21 cellular contexts compared by ENCODE assay signal in genomic region chr5:128060644-128061388, GRCh38. TPM values are rescaled to one million over a fixed set of nuclear protein-coding genes. Genes with fewer than 3 reads are reported as not detected.
DNase-seq lines count a peak whose midpoint lies in the region; ATAC-seq, FAIRE-seq and TF ChIP-seq lines count a peak whose summit lies in the region.
"Had no signal": no experiment of that assay in that cellular context is flagged by ENCODE, and none has a peak within 500 bp of the region (broad histone marks: within the 10 kb centered on the region; RNA-seq: fewer than 3 reads in every experiment).

No MANE protein-coding gene starts in this region.

- no peak overlapping the region for H3K4me2 ChIP-seq in K562 (ENCODE audit: insufficient read depth, low read length)
- H3K4me2 ChIP-seq: GM23338 had no signal

- H3K9me3 ChIP-seq in K562 (replicated peaks; ENCODE audit: control insufficient read depth, insufficient read depth, low read depth, low read length) (no peaks in the 10 kb centered on the region), T-helper 17 cell (ENCODE audit: control insufficient read depth, low read length, poor library complexity, severe bottlenecking) (no peaks in the 10 kb centered on the region)
- H3K9me3 ChIP-seq: BE2C had no signal

- TF ChIP-seq EP300 in K562 (IDR thresholded peaks at IDR 0.05; ENCODE audit: low read length): no peak

- POLR2A ChIA-PET in K562 (lab: Yijun Ruan, JAX): no interaction called here

- CTCF ChIA-PET in K562 (lab: Yijun Ruan, JAX; ENCODE audit: low intra/inter-chr PET ratio): no interaction called here

- TF ChIP-seq RAD21 in K562 (CRISPR knock-in tag; conservative IDR thresholded peaks at IDR 0.05 in 1 of 2, IDR thresholded peaks at IDR 0.05 in 1 of 2): no peak

- peak overlapping the region; percentile 28 to 59 for H3K27ac Mint-ChIP-seq in stimulated activated naive CD8-positive, alpha-beta T cell treated with anti-CD3 and anti-CD28 coated beads, Interleukin-15, amount 100 ng/mL, for 72 hours
- H3K27ac Mint-ChIP-seq in T-helper 17 cell: no peak overlapping the region
- H3K27ac Mint-ChIP-seq: CD4-positive, CD25-positive, alpha-beta regulatory T cell; CD8-positive, alpha-beta memory T cell; GM23338 had no signal

- H3K9me1 ChIP-seq in K562 (ENCODE audit: control insufficient read depth, insufficient read depth, low read length): no peaks in the 10 kb centered on the region

- no peak for TF ChIP-seq CTCF in K562 (IDR thresholded peaks at IDR 0.05 in 2 of 3, conservative IDR thresholded peaks at IDR 0.05 in 1 of 3; ENCODE audit: insufficient read depth in 2 of 3, low read depth in 1 of 3, low read length in 3 of 3)

- no peak overlapping the region for H3K9ac ChIP-seq in K562 (ENCODE audit: insufficient read depth in 1 of 2, low read depth in 2 of 2, low read length in 2 of 2)

- H3K36me3 ChIP-seq in K562 (ENCODE audit: control insufficient read depth, insufficient read depth, low read length) (0 out of 3 replicates have a peak, but pooled peaks cover 2% of the 10 kb centered on the region), urinary bladder (ENCODE audit: insufficient read depth) (no peaks in the 10 kb centered on the region)
- H3K36me3 ChIP-seq: BE2C had no signal

- peaks cover 9% of the 10 kb centered on the region for H3K36me3 Mint-ChIP-seq in T-helper 17 cell (ENCODE audit: low read depth)

- intact Hi-C loops in K562 (cut with micrococcal nuclease): no loop called here
- intact Hi-C loops in left colon (cut with DNase I, micrococcal nuclease): no loop called here

- H3K4me3 ChIP-seq in K562 (no peak overlapping the region), urinary bladder (ENCODE audit: low read depth, low read length) (no peak overlapping the region)
- H3K4me3 ChIP-seq: GM23338 had no signal

- BruUV-seq in K562 (replicated peaks; lab: Mats Ljungman, UMichigan): no TSS peak

- H3K4me1 Mint-ChIP-seq in stimulated activated naive CD8-positive, alpha-beta T cell treated with anti-CD3 and anti-CD28 coated beads, Interleukin-15, amount 100 ng/mL, for 72 hours: no peaks in the 10 kb centered on the region
- H3K4me1 Mint-ChIP-seq in T-helper 17 cell: peaks cover 10% of the 10 kb centered on the region
- H3K4me1 Mint-ChIP-seq: GM23338 had no signal

- H3K4me1 ChIP-seq in K562 (replicated peaks in 1 of 2; ENCODE audit: control insufficient read depth in 2 of 2, insufficient read depth in 2 of 2, low read length in 2 of 2) (no peaks in the 10 kb centered on the region), urinary bladder (ENCODE audit: insufficient read depth) (no peaks in the 10 kb centered on the region)
- H3K4me1 ChIP-seq: BE2C had no signal

- no peaks in the 10 kb centered on the region for H3K9me3 Mint-ChIP-seq in stimulated activated naive CD8-positive, alpha-beta T cell treated with anti-CD3 and anti-CD28 coated beads, Interleukin-15, amount 100 ng/mL, for 72 hours
- H3K9me3 Mint-ChIP-seq: CD8-positive, alpha-beta memory T cell; GM23338 had no signal

- no peaks in the 10 kb centered on the region for H4K20me1 ChIP-seq in K562 (replicated peaks; ENCODE audit: control insufficient read depth, insufficient read depth, low read length)

- DNase-seq in stimulated activated naive CD8-positive, alpha-beta T cell treated with anti-CD3 and anti-CD28 coated beads, Interleukin-15, amount 100 ng/mL, for 72 hours: no peak
- no peak for DNase-seq in stimulated activated naive CD8-positive, alpha-beta T cell treated with anti-CD3 and anti-CD28 coated beads, Interleukin-15, Interleukin-2, amounts not matched to agents 100 U/mL and 50 U/mL, for 24 hours
- no peak for DNase-seq in K562 (ENCODE audit: extremely low read depth in 1 of 4, low spot score in 3 of 4)
- DNase-seq in left colon: no peak
- no peak for DNase-seq in HuH-7.5 (ENCODE audit: low spot score)
- DNase-seq in activated T-cell treated with anti-CD3 and anti-CD28 coated beads for 4 hours: no peak
- DNase-seq in T-helper 17 cell: no peak
- DNase-seq: 8988T; BE2C; C1 segment of cervical spinal cord; CD4-positive, CD25-positive, alpha-beta regulatory T cell; CD8-positive, alpha-beta memory T cell; COR-L47; HCEC 1CT; KBM-7 had no signal

- no peak overlapping the region for H3K4me3 Mint-ChIP-seq in stimulated activated naive CD8-positive, alpha-beta T cell treated with anti-CD3 and anti-CD28 coated beads, Interleukin-15, amount 100 ng/mL, for 72 hours
- H3K4me3 Mint-ChIP-seq in T-helper 17 cell: no peak overlapping the region
- H3K4me3 Mint-ChIP-seq: CD4-positive, CD25-positive, alpha-beta regulatory T cell; CD8-positive, alpha-beta memory T cell; GM23338 had no signal

- H3K79me2 ChIP-seq in K562 (ENCODE audit: control insufficient read depth, insufficient read depth, low read length): no peaks in the 10 kb centered on the region

- FAIRE-seq in K562 (lab: Jason Lieb, UNC): no peak
- FAIRE-seq: D721Med, G401.6, GM12891, H54 had no signal

- TF ChIP-seq POLR2A in K562 (conservative IDR thresholded peaks at IDR 0.05): no peak

- H2AFZ ChIP-seq in K562 (ENCODE audit: low read depth, low read length): no peak overlapping the region
- H2AFZ ChIP-seq: GM23338 had no signal

- in situ Hi-C loops in K562 (cut with MboI): no loop called here

- no peaks in the 10 kb centered on the region for H3K27me3 Mint-ChIP-seq in stimulated activated naive CD8-positive, alpha-beta T cell treated with anti-CD3 and anti-CD28 coated beads, Interleukin-15, amount 100 ng/mL, for 72 hours
- no peaks in the 10 kb centered on the region for H3K27me3 Mint-ChIP-seq in T-helper 17 cell
- H3K27me3 Mint-ChIP-seq: CD4-positive, CD25-positive, alpha-beta regulatory T cell; CD8-positive, alpha-beta memory T cell had no signal

- no peak overlapping the region for H3K27ac ChIP-seq in K562 (ENCODE audit: extremely low read depth, low read depth, low read length)
- H3K27ac ChIP-seq in urinary bladder (ENCODE audit: low read depth): peak overlapping the region; percentile 23

- no peak for ATAC-seq in stimulated activated naive CD8-positive, alpha-beta T cell treated with anti-CD3 and anti-CD28 coated beads, Interleukin-15, amount 100 ng/mL, for 72 hours
- no peak for ATAC-seq in stimulated activated naive CD8-positive, alpha-beta T cell treated with anti-CD3 and anti-CD28 coated beads, Interleukin-15, Interleukin-2, amounts not matched to agents 100 U/mL and 50 U/mL, for 24 hours
- ATAC-seq in K562 (no peak), left colon (peak; percentile 73), T-helper 17 cell (no peak)
- ATAC-seq: GM23338 had no signal

- WGBS in K562 (ENCODE audit: insufficient coverage, low coverage, missing lambda C conversion rate): 29% methylated on average over 1 of the region's 1 CpG
- WGBS in urinary bladder: 82% methylated on average over 1 of the region's 1 CpG

- no peaks in the 10 kb centered on the region for H3K27me3 ChIP-seq in K562 (ENCODE audit: control insufficient read depth in 2 of 2, insufficient read depth in 2 of 2, low read length in 2 of 2)
- H3K27me3 ChIP-seq: BE2C had no signal

TF ChIP-seq in K562, 482 proteins besides CTCF, POLR2A, EP300 and RAD21 (continues in another document):
- TF ChIP-seq FOXP4 (CRISPR knock-in tag; IDR thresholded peaks at IDR 0.05; ENCODE audit: borderline replicate concordance) (no peak), ARID2 (IDR thresholded peaks at IDR 0.05) (no peak), C11orf30 (IDR thresholded peaks at IDR 0.05; ENCODE audit: low read depth) (peak; percentile 54), BMI1 (IDR thresholded peaks at IDR 0.05; ENCODE audit: low read length) (no peak), ELF2 (CRISPR knock-in tag; IDR thresholded peaks at IDR 0.05) (no peak), HDAC3 (IDR thresholded peaks at IDR 0.05; ENCODE audit: borderline replicate concordance, partially characterized antibody) (no peak), TEAD4 (IDR thresholded peaks at IDR 0.05; ENCODE audit: low read length) (peak; percentile 54), TEAD4 (CRISPR knock-in tag; IDR thresholded peaks at IDR 0.05; ENCODE audit: borderline replicate concordance) (no peak), NFE2L1 (tag; IDR thresholded peaks at IDR 0.05; ENCODE audit: borderline replicate concordance, low read depth) (no peak), SMAD3 (CRISPR knock-in tag; conservative IDR thresholded peaks at IDR 0.05) (no peak)

RNA-seq across cellular contexts. Expression of gene SLC12A2, which starts 22.8 kb away (rescaled TPM):
- total RNA-seq in K562 (2011; cell fraction: chromatin; rRNA removed; ENCODE audit: low replicate concordance): 25.5 and 58.3 TPM in 2 replicates
- 16.8 and 22.5 TPM in 2 replicates for total RNA-seq in K562 (2011; cell fraction: nucleolus; rRNA removed)
- total RNA-seq in K562 (2011; cell fraction: nucleoplasm; rRNA removed): 28.2 and 32.5 TPM in 2 replicates
- 14.6 and 16.6 TPM in 2 replicates for total RNA-seq in K562 (2014; rRNA removed)
- 20.3 and 25.8 TPM in 2 replicates for total RNA-seq in K562 (2014; rRNA removed; fragmentation: Illumina TruSeq; extraction: Trizol)
- 18.1 and 18.6 TPM in 2 replicates for total RNA-seq in K562 (2015; rRNA removed; fragmentation: Illumina TruSeq; extraction: Trizol)
- 17.5 and 19.7 TPM in 2 replicates for total RNA-seq in K562 (2021)
- 7.2 and 12.6 TPM in 2 replicates for polyA plus RNA-seq in K562 (2011; rRNA removed)
- 3.8 and 4.3 TPM in 2 replicates for polyA plus RNA-seq in K562 (2011; cell fraction: cytosol; rRNA removed)
- polyA plus RNA-seq in K562 (2011; cell fraction: nucleus; rRNA removed): 4.7 and 5.9 TPM in 2 replicates
- polyA plus RNA-seq in K562 (2012): 4.6 and 6.5 TPM in 2 replicates
- polyA plus RNA-seq in K562 (2014; fragmentation: Illumina TruSeq; extraction: Trizol): 6.4 and 6.7 TPM in 2 replicates
- 1 to 10 TPM; 5.3 to 5.4 TPM for polyA plus RNA-seq in K562 (2014; fragmentation: Nextera tagmentation; extraction: Ambion mirVana)
- polyA plus RNA-seq in K562 (2014; rRNA removed): 5.1 and 5.7 TPM in 2 replicates
- polyA minus RNA-seq in K562 (2011; rRNA and poly(A)+ RNA removed): 59.0 and 96.2 TPM in 2 replicates
- 15.4 and 28.4 TPM in 2 replicates for polyA minus RNA-seq in K562 (2011; cell fraction: cytosol; rRNA and poly(A)+ RNA removed)
- 17.2 and 19.3 TPM in 2 replicates for polyA minus RNA-seq in K562 (2011; cell fraction: nucleus; rRNA and poly(A)+ RNA removed)
- total RNA-seq in left colon: 100 to 1,000 TPM; 131 to 160 TPM
- total RNA-seq in urinary bladder: 63.9 TPM
- polyA plus RNA-seq in urinary bladder: 7.9 TPM
- total RNA-seq in T-helper 17 cell: 10 to 100 TPM; 14.5 to 19.2 TPM
